In the genomic region with DNA sequence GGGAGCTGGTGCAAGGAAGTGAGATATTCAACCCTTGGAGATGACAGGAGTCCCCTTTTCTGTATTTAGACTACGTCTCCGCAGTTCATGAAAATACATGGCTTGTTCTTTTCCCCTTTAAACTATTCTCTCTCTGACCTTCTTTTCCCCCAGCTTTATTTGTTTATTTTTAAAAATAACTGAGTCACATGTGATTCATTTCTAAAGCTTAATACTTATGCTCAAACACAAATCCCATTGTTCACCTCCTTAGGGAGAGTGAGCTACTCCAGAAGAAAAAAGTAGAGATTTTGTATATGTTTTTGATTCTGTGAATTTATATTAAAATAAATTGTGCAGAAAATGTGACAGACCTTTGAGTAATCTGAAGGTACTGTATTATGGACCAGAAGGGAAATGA, we compare ENCODE assay signal across 25 cellular contexts. TPM values are rescaled to one million over a fixed set of nuclear protein-coding genes. Genes with fewer than 3 reads are reported as not detected.
DNase-seq lines count a peak whose midpoint lies in the region; ATAC-seq, FAIRE-seq and TF ChIP-seq lines count a peak whose summit lies in the region.
"Had no signal": no experiment of that assay in that cellular context is flagged by ENCODE, and none has a peak within 500 bp of the region (broad histone marks: within the 10 kb centered on the region; RNA-seq: fewer than 3 reads in every experiment).

No MANE protein-coding gene starts in this region.

- H3K9me3 ChIP-seq in RWPE2 (ENCODE audit: severe bottlenecking) (peaks cover 3% of the 10 kb centered on the region), endothelial cell of umbilical vein (replicated peaks; ENCODE audit: control insufficient read depth, insufficient read depth, low read length) (no peaks in the 10 kb centered on the region)
- H3K9me3 ChIP-seq: BLaER1, colonic mucosa had no signal

- intact Hi-C loops in endothelial cell of umbilical vein (cut with micrococcal nuclease): no loop called here
- intact Hi-C loops in sciatic nerve (cut with DNase I): no loop called here

- no peaks in the 10 kb centered on the region for H3K36me3 ChIP-seq in RWPE2 (ENCODE audit: low read depth)
- no peaks in the 10 kb centered on the region for H3K36me3 ChIP-seq in endothelial cell of umbilical vein (ENCODE audit: control insufficient read depth in 2 of 2, extremely low read depth in 1 of 2, insufficient read depth in 2 of 2, low read length in 2 of 2)
- H3K36me3 ChIP-seq: BLaER1, cardiac muscle cell, colonic mucosa had no signal

- ATAC-seq in RWPE2 (ENCODE audit: low read depth) (peak; percentile 40; the same call in 1 of the 3 replicates), sciatic nerve (peak; percentile 30)
- ATAC-seq: esophagus mucosa, left lobe of liver had no signal

- peak; percentile 31 for DNase-seq in EH (ENCODE audit: low read depth)
- DNase-seq in RWPE2 (ENCODE audit: low spot score): no peak
- peak; percentile 53 for DNase-seq in endothelial cell of umbilical vein (ENCODE audit: low read depth, low spot score)
- no peak for DNase-seq in sciatic nerve (ENCODE audit: low spot score)
- DNase-seq in NCI-H748 (lab: John Stamatoyannopoulos, UW; ENCODE audit: unreplicated experiment): no peak
- no peak for DNase-seq in activated T-cell treated with anti-CD3 and anti-CD28 coated beads, Interleukin-2, amount 50 U/mL, for 1 hour
- no peak for DNase-seq in activated CD4-positive, CD25-positive, alpha-beta regulatory T cell (lab: John Stamatoyannopoulos, UW)
- DNase-seq: activated CD4-positive, alpha-beta T cell treated with anti-CD3 and anti-CD28 coated beads, Interleukin-2, amount 50 U/mL, for 48 hours; activated naive CD4-positive, alpha-beta T cell treated with anti-CD3 and anti-CD28 coated beads, Interleukin-2, amount 10 ng/mL, durations not matched to agents 7 days and 5 days; amygdala; colonic mucosa; effector memory CD4-positive, alpha-beta T cell; hypothalamus; immature natural killer cell; mesendoderm; NCI-H1436 treated with DMSO at 0.1 percent for 48 hours; NCI-H510A; Right ventricle myocardium superior; stimulated activated naive CD4-positive, alpha-beta T cell treated with Interleukin-2 at 50 U/mL for 16 hours; SW 1271 had no signal

- CTCF ChIA-PET in endothelial cell of umbilical vein (lab: Charles Lee): interaction anchor here (0.9 to 2.5 kb wide), 8 partner anchors 11 to 652 kb away, joined by 3 to 7 read pairs (median 4); a partner anchor contains a TSS

- no peak overlapping the region for H3K9ac ChIP-seq in endothelial cell of umbilical vein (replicated peaks; ENCODE audit: extremely low read depth, insufficient read depth, low read length)
- H3K9ac ChIP-seq: BLaER1, KMS-11 had no signal

- H3K9me1 ChIP-seq in endothelial cell of umbilical vein (replicated peaks; ENCODE audit: control insufficient read depth, extremely low read depth, insufficient read depth, low read length): peaks cover 2% of the 10 kb centered on the region

- FAIRE-seq in endothelial cell of umbilical vein (lab: Jason Lieb, UNC): no peak

- H4K20me1 ChIP-seq in endothelial cell of umbilical vein (replicated peaks; ENCODE audit: control insufficient read depth, extremely low read depth, insufficient read depth, low read length): no peaks in the 10 kb centered on the region
- H4K20me1 ChIP-seq: BLaER1 had no signal

- no peak overlapping the region for H3K4me3 ChIP-seq in RWPE2 (ENCODE audit: severe bottlenecking)
- no peak overlapping the region for H3K4me3 ChIP-seq in endothelial cell of umbilical vein (replicated peaks in 1 of 3; ENCODE audit: insufficient read depth in 1 of 3, low read depth in 1 of 3, low read length in 3 of 3)
- H3K4me3 ChIP-seq: BLaER1, cardiac muscle cell, colonic mucosa had no signal

- H2AFZ ChIP-seq in endothelial cell of umbilical vein (ENCODE audit: low read depth, low read length): peak overlapping the region; percentile 65

- H3K4me2 ChIP-seq in endothelial cell of umbilical vein (ENCODE audit: insufficient read depth, low read length): peak overlapping the region; percentile 71
- H3K4me2 ChIP-seq: BLaER1, KMS-11 had no signal

- H3K79me2 ChIP-seq in endothelial cell of umbilical vein (ENCODE audit: control insufficient read depth, insufficient read depth, low read length): no peaks in the 10 kb centered on the region

- TF ChIP-seq POLR2A in endothelial cell of umbilical vein (IDR thresholded peaks at IDR 0.05; ENCODE audit: low read depth, low read length): no peak

- POLR2A ChIA-PET in endothelial cell of umbilical vein (lab: Charles Lee): no interaction called here

- dilution Hi-C loops in endothelial cell of umbilical vein (cut with MboI; ENCODE audit: extremely low pct_ligation_motif_present, low sequenced_read_pairs): no loop called here

- no TSS peak for BruUV-seq in endothelial cell of umbilical vein (replicated peaks; lab: Mats Ljungman, UMichigan)

- TF ChIP-seq CTCF in RWPE2 (IDR thresholded peaks at IDR 0.05; ENCODE audit: poor library complexity, severe bottlenecking) (no peak), endothelial cell of umbilical vein (IDR thresholded peaks at IDR 0.05; ENCODE audit: extremely low read depth in 1 of 2, insufficient read depth in 1 of 2, low read depth in 1 of 2, low read length in 2 of 2) (no peak)

- H3K27ac ChIP-seq in RWPE2 (ENCODE audit: poor library complexity, severe bottlenecking) (no peak overlapping the region), endothelial cell of umbilical vein (ENCODE audit: insufficient read depth, low read depth, low read length) (peak overlapping the region; percentile 19)
- H3K27ac ChIP-seq: BLaER1, cardiac muscle cell, colonic mucosa, KMS-11 had no signal

- H3K4me1 ChIP-seq in RWPE2 (ENCODE audit: insufficient read depth, poor library complexity, severe bottlenecking): peaks cover 4% of the 10 kb centered on the region
- H3K4me1 ChIP-seq in endothelial cell of umbilical vein (ENCODE audit: control insufficient read depth, extremely low read depth, insufficient read depth, low read length): peaks cover 17% of the 10 kb centered on the region
- H3K4me1 ChIP-seq: BLaER1, colonic mucosa had no signal

- H3K27me3 ChIP-seq in RWPE2 (ENCODE audit: insufficient read depth, poor library complexity, severe bottlenecking) (no peaks in the 10 kb centered on the region), endothelial cell of umbilical vein (ENCODE audit: control insufficient read depth in 2 of 2, insufficient read depth in 2 of 2, low read length in 2 of 2) (no peaks in the 10 kb centered on the region)
- H3K27me3 ChIP-seq: BLaER1, cardiac muscle cell, colonic mucosa had no signal

TF ChIP-seq in endothelial cell of umbilical vein, 7 proteins besides CTCF, POLR2A, EP300 and RAD21:
- TF ChIP-seq POLR2AphosphoS5 (IDR thresholded peaks at IDR 0.05; ENCODE audit: insufficient read depth, low read depth, low read length) (no peak), GATA2 (IDR thresholded peaks at IDR 0.05; ENCODE audit: insufficient read depth, insufficient read length, low read depth, low read length) (no peak), FOS (IDR thresholded peaks at IDR 0.05; ENCODE audit: borderline replicate concordance, insufficient read depth, low read length) (peak; percentile 55)
- TF ChIP-seq, protein P1, sequence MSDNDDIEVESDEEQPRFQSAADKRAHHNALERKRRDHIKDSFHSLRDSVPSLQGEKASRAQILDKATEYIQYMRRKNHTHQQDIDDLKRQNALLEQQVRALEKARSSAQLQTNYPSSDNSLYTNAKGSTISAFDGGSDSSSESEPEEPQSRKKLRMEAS (IDR thresholded peaks at IDR 0.05; ENCODE audit: insufficient read depth, insufficient read length): no peak

RNA-seq across cellular contexts. Expression of a gene that starts 35.9 kb away (rescaled TPM):
- 3.2 and 3.4 TPM in 2 replicates for total RNA-seq in endothelial cell of umbilical vein
- 2.4 and 2.8 TPM in 2 replicates for polyA plus RNA-seq in endothelial cell of umbilical vein
- 1.5 and 1.6 TPM in 2 replicates for polyA plus RNA-seq in endothelial cell of umbilical vein (2011; cell fraction: cytosol; rRNA removed)
- 0.90 and 0.92 TPM in 2 replicates for polyA plus RNA-seq in endothelial cell of umbilical vein (2011; cell fraction: nucleus; rRNA removed)
- polyA plus RNA-seq in endothelial cell of umbilical vein (2012): 1.4 and 1.6 TPM in 2 replicates
- 2.8 and 4.7 TPM in 2 replicates for polyA minus RNA-seq in endothelial cell of umbilical vein
- 3.9 TPM for polyA minus RNA-seq in endothelial cell of umbilical vein (2011; cell fraction: cytosol; rRNA and poly(A)+ RNA removed)
- 2.1 and 3.5 TPM in 2 replicates for polyA minus RNA-seq in endothelial cell of umbilical vein (2011; cell fraction: nucleus; rRNA and poly(A)+ RNA removed)
- total RNA-seq in sciatic nerve: 120 TPM

Comparison
In these comparisons a context has a peak if more than half of its experiments do, and no peak if none do; other contexts are left out.
1. DNase-seq: peak in EH (single experiment) and endothelial cell of umbilical vein (single experiment); none in RWPE2 (single experiment), sciatic nerve (single experiment), NCI-H748 (single experiment), activated T-cell treated with anti-CD3 and anti-CD28 coated beads, Interleukin-2, amount 50 U/mL, for 1 hour (single experiment) and activated CD4-positive, CD25-positive, alpha-beta regulatory T cell (0 of 4).
2. RNA of a gene that starts 35.9 kb away (total RNA-seq): 120 TPM in sciatic nerve (single experiment); 3.2 to 3.4 TPM in endothelial cell of umbilical vein; every median in the first group is over 10 times any median in the second.